In genomic region chr1:64864018-64864945, GRCh38 we compare ENCODE assay signal across 9 cellular contexts.
DNase-seq lines count a peak whose midpoint lies in the region; ATAC-seq and TF ChIP-seq lines count a peak whose summit lies in the region.
"Had no signal": no experiment of that assay in that cellular context is flagged by ENCODE, and none has a peak within 500 bp of the region (broad histone marks: within the 10 kb centered on the region; RNA-seq: fewer than 3 reads in every experiment).

No MANE protein-coding gene starts in this region.

- H3K27ac Mint-ChIP-seq in CD4-positive, alpha-beta memory T cell = peak overlapping the region; percentile 63 to 93 (median 89)

- H3K27ac ChIP-seq in CD4-positive, alpha-beta memory T cell (ENCODE audit: low read depth, low read length) = peak overlapping the region; percentile 48
- H3K27ac ChIP-seq in parathyroid adenoma = peak overlapping the region; percentile 57

- H3K27me3 Mint-ChIP-seq in CD4-positive, alpha-beta memory T cell = no peaks in the 10 kb centered on the region

- CTCF ChIA-PET in CD4-positive, alpha-beta memory T cell (lab: Charles Lee; ENCODE audit: partially characterized antibody) = interaction anchor here (0.8 to 1.7 kb wide), 6 partner anchors 10 to 208 kb away, joined by 3 to 4 read pairs (median 3); no protein-coding TSS in a partner anchor

- peaks cover 56% of the 10 kb centered on the region for H3K36me3 ChIP-seq in CD4-positive, alpha-beta memory T cell (ENCODE audit: insufficient read depth, low read length)
- H3K36me3 ChIP-seq in parathyroid adenoma (ENCODE audit: control insufficient read depth, insufficient read depth, low read length) = no peaks in the 10 kb centered on the region
- H3K36me3 ChIP-seq: uterus had no signal

- no peak overlapping the region for H3K9ac ChIP-seq in parathyroid adenoma

- peaks cover 30 to 58% (median 46%) of the 10 kb centered on the region in 4 donors for H3K4me1 Mint-ChIP-seq in CD4-positive, alpha-beta memory T cell

- H3K36me3 Mint-ChIP-seq in CD4-positive, alpha-beta memory T cell = peaks cover 67 to 81% of the 10 kb centered on the region in 2 donors

- intact Hi-C loops in CD4-positive, alpha-beta memory T cell (cut with micrococcal nuclease) = loop anchor here (1.0 to 5.0 kb wide), 5 partner anchors 15 to 211 kb away; partner anchors contain the start of gene JAK1

- H3K4me3 Mint-ChIP-seq in CD4-positive, alpha-beta memory T cell = peak overlapping the region in 7 of 8 donors; percentile 7 to 79 (median 64)

- peak; percentile 100 for ATAC-seq in GM19455 (IDR thresholded peaks at IDR 0.05; ENCODE audit: unreplicated experiment)
- ATAC-seq in HG03469 (IDR thresholded peaks at IDR 0.05; ENCODE audit: unreplicated experiment) = peak; percentile 100

- H3K79me2 ChIP-seq in parathyroid adenoma = no peaks in the 10 kb centered on the region

- no peak overlapping the region for H2AFZ ChIP-seq in parathyroid adenoma

- TF ChIP-seq CTCF in parathyroid adenoma (IDR thresholded peaks at IDR 0.05) = no peak

- H3K9me3 Mint-ChIP-seq in CD4-positive, alpha-beta memory T cell = peaks cover 0 to 2% (median 0%) of the 10 kb centered on the region in 8 donors

- H3K27me3 ChIP-seq in CD4-positive, alpha-beta memory T cell (ENCODE audit: insufficient read depth, low read length) = no peaks in the 10 kb centered on the region
- H3K27me3 ChIP-seq in parathyroid adenoma (ENCODE audit: control insufficient read depth, insufficient read depth, low read length) = no peaks in the 10 kb centered on the region
- H3K27me3 ChIP-seq: uterus had no signal

- H3K9me3 ChIP-seq in CD4-positive, alpha-beta memory T cell (ENCODE audit: control insufficient read depth in 1 of 2, low read length in 2 of 2) = no peaks in the 10 kb centered on the region
- H3K9me3 ChIP-seq in parathyroid adenoma (ENCODE audit: control insufficient read depth, low read length) = no peaks in the 10 kb centered on the region
- H3K9me3 ChIP-seq: uterus had no signal

- POLR2A ChIA-PET in CD4-positive, alpha-beta memory T cell (lab: Charles Lee; ENCODE audit: partially characterized antibody) = interaction anchor here (0.7 to 3.1 kb wide), 8 partner anchors 13 to 205 kb away, joined by 3 to 30 read pairs (median 4); partner anchors contain the start of gene JAK1

- H3K4me3 ChIP-seq in CD4-positive, alpha-beta memory T cell (ENCODE audit: low read length in 2 of 2) = no peak overlapping the region
- H3K4me3 ChIP-seq in parathyroid adenoma (ENCODE audit: low read depth, low read length) = no peak overlapping the region
- H3K4me3 ChIP-seq: uterus had no signal

- DNase-seq in CD4-positive, alpha-beta memory T cell = peak; percentile 71 to 77 (median 73)
- DNase-seq in T-helper 9 cell (peak; percentile 17), dermis microvascular lymphatic vessel endothelial cell (ENCODE audit: low read depth in 2 of 2) (peak; percentile 90 to 92), cerebellar nuclear complex (lab: John Stamatoyannopoulos, UW) (no peak), GOT3 (lab: John Stamatoyannopoulos, UW) (no peak)

- H3K4me2 ChIP-seq in parathyroid adenoma (ENCODE audit: low read length) = no peak overlapping the region

- peaks cover 29% of the 10 kb centered on the region for H3K4me1 ChIP-seq in CD4-positive, alpha-beta memory T cell (ENCODE audit: insufficient read depth, low read length)
- no peaks in the 10 kb centered on the region for H3K4me1 ChIP-seq in parathyroid adenoma
- H3K4me1 ChIP-seq: uterus had no signal

Comparison
In these comparisons a context has a peak if more than half of its experiments do, and no peak if none do; other contexts are left out.
1. DNase-seq: peak in CD4-positive, alpha-beta memory T cell (5 of 5), T-helper 9 cell (single experiment) and dermis microvascular lymphatic vessel endothelial cell (2 of 2); none in cerebellar nuclear complex (0 of 2) and GOT3 (single experiment).